ENCODE assay signal across 8 cellular contexts in the genomic region with DNA sequence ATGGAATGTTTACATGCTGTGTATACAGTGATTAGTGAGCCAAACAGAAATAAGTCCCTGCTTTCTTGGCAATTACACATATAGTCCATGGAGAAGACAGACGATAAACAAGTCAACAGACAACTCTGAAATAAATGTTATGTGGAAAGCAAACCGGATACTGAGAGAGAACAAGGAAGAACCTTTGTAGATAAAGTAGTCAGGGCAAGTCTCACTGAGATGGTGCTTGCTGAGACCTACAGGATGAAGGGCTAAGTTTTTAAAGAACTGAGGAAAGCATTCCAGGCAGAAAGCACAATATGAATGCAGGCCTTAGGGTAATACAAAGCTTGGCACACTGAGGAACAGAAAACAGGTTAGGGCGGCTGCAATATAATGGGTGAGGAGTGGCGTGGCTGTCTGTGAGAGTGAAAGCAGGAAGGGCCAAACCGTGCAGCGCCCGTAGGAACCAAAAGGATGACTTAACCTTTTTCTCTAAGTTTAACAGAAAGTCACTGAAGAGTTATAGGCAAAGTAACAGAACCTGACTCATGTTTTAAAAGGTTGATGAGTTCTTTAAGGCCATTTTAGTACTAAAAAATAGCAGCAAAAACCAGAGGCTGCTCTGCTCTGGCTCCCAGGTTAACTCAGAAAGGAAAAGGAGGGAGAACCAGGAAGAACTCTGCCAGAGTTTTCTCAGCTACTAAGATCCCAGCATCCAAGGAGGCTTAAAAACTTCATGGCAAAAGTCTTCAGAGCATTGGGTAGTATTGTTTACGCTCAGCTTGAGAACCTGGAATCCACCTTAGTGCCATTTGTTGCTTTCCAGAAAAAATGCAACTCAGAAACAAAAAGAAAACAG. TPM values are rescaled to one million over a fixed set of nuclear protein-coding genes. Genes with fewer than 3 reads are reported as not detected.
DNase-seq lines count a peak whose midpoint lies in the region; ATAC-seq and TF ChIP-seq lines count a peak whose summit lies in the region.

No MANE protein-coding gene starts in this region.

- DNase-seq in activated CD8-positive, alpha-beta memory T cell treated with anti-CD3 and anti-CD28 coated beads, Interleukin-2, amount 50 U/mL, for 48 hours, result peak; percentile 60
- DNase-seq in kidney tubule cell (ENCODE audit: low spot score), result peak; percentile 41
- DNase-seq in Caco-2, result no peak
- no peak for DNase-seq in NCI-H1930 (lab: John Stamatoyannopoulos, UW)

- H3K27me3 Mint-ChIP-seq in Caco-2 (ENCODE audit: insufficient read depth, unreplicated experiment), result no peaks in the 10 kb centered on the region

- peak overlapping the region; percentile 58 to 76 (median 73) for H3K9ac ChIP-seq in BLaER1 treated with 17β-estradiol and CSF1 and Interleukin-3, amounts not matched to agents 10 nM and 100 nM

- no peaks in the 10 kb centered on the region for H3K9me3 ChIP-seq in BLaER1 treated with 17β-estradiol and CSF1 and Interleukin-3, amounts not matched to agents 10 nM and 100 nM (replicated peaks in 1 of 11)
- H3K9me3 ChIP-seq in Caco-2, result no peaks in the 10 kb centered on the region

- no peaks in the 10 kb centered on the region for H4K20me1 ChIP-seq in BLaER1 treated with 17β-estradiol and CSF1 and Interleukin-3, amounts not matched to agents 10 nM and 100 nM

- H3K4me1 ChIP-seq in BLaER1 treated with 17β-estradiol and CSF1 and Interleukin-3, amounts not matched to agents 10 nM and 100 nM, result peaks cover 42 to 76% (median 48%) of the 10 kb centered on the region in 10 experiments
- H3K4me1 ChIP-seq in urinary bladder (ENCODE audit: insufficient read depth) (no peaks in the 10 kb centered on the region), Caco-2 (no peaks in the 10 kb centered on the region)

- H3K4me3 ChIP-seq in BLaER1 treated with 17β-estradiol and CSF1 and Interleukin-3, amounts not matched to agents 10 nM and 100 nM, result peak overlapping the region in 9 of 10 experiments; percentile 0 to 41 (median 13); a peak in 10 of 20 replicates
- H3K4me3 ChIP-seq in urinary bladder (ENCODE audit: low read depth, low read length) (no peak overlapping the region), Caco-2 (ENCODE audit: low read depth, low read length) (no peak overlapping the region)

- CTCF ChIA-PET in Caco-2 (lab: Charles Lee), result no interaction called here

- intact Hi-C loops in Caco-2 (cut with micrococcal nuclease; ENCODE audit: unreplicated experiment), result loop anchor here (10.0 kb wide), 2 partner anchors 137 to 197 kb away; no protein-coding TSS in a partner anchor

- peak overlapping the region; percentile 65 to 87 (median 76) for H3K4me2 ChIP-seq in BLaER1 treated with 17β-estradiol and CSF1 and Interleukin-3, amounts not matched to agents 10 nM and 100 nM

- no peak for TF ChIP-seq CTCF in Caco-2 (IDR thresholded peaks at IDR 0.05; ENCODE audit: insufficient read depth in 1 of 2, low read depth in 1 of 2, low read length in 1 of 2, severe bottlenecking in 1 of 2, unreplicated experiment in 1 of 2)

- peak overlapping the region; percentile 66 to 87 (median 80) for H3K27ac ChIP-seq in BLaER1 treated with 17β-estradiol and CSF1 and Interleukin-3, amounts not matched to agents 10 nM and 100 nM
- peak overlapping the region; percentile 74 for H3K27ac ChIP-seq in urinary bladder (ENCODE audit: low read depth)

- no peak overlapping the region for H3K4me3 Mint-ChIP-seq in Caco-2 (ENCODE audit: unreplicated experiment)

- no peaks in the 10 kb centered on the region for H3K36me3 Mint-ChIP-seq in Caco-2 (ENCODE audit: insufficient read depth, unreplicated experiment)

- no peaks in the 10 kb centered on the region for H3K4me1 Mint-ChIP-seq in Caco-2 (ENCODE audit: low read depth, unreplicated experiment)

- no peak overlapping the region for H3K27ac Mint-ChIP-seq in Caco-2 (ENCODE audit: unreplicated experiment)

- WGBS in urinary bladder, result 36% methylated on average over 8 of the region's 8 CpGs

- no peaks in the 10 kb centered on the region for H3K36me3 ChIP-seq in BLaER1 treated with 17β-estradiol and CSF1 and Interleukin-3, amounts not matched to agents 10 nM and 100 nM
- H3K36me3 ChIP-seq in urinary bladder (ENCODE audit: insufficient read depth) (no peaks in the 10 kb centered on the region), Caco-2 (ENCODE audit: control insufficient read depth, insufficient read depth, low read length) (no peaks in the 10 kb centered on the region)

- POLR2A ChIA-PET in Caco-2 (lab: Charles Lee), result no interaction called here

- BruUV-seq in Caco-2 (replicated peaks; lab: Mats Ljungman, UMichigan), result no TSS peak

- peak; percentile 86 for ATAC-seq in GM19452 (IDR thresholded peaks at IDR 0.05; ENCODE audit: unreplicated experiment)
- ATAC-seq in HG03558 (IDR thresholded peaks at IDR 0.05; ENCODE audit: extremely low read depth, unreplicated experiment), result peak; percentile 66

- no peaks in the 10 kb centered on the region for H3K9me3 Mint-ChIP-seq in Caco-2 (ENCODE audit: unreplicated experiment)

- no peaks in the 10 kb centered on the region for H3K27me3 ChIP-seq in BLaER1 treated with 17β-estradiol and CSF1 and Interleukin-3, amounts not matched to agents 10 nM and 100 nM
- H3K27me3 ChIP-seq in Caco-2 (replicated peaks; ENCODE audit: control insufficient read depth, insufficient read depth, low read length), result no peaks in the 10 kb centered on the region

RNA-seq across cellular contexts. Expression of a gene that starts 8.7 kb away (rescaled TPM):
- total RNA-seq in urinary bladder, result 12.2 TPM
- 5.1 TPM for polyA plus RNA-seq in urinary bladder
- total RNA-seq in Caco-2 (2022), result 31.9 and 33.4 TPM in 2 replicates

RNA-seq across cellular contexts. Expression of a gene that starts 49.9 kb away (rescaled TPM):
- total RNA-seq in urinary bladder (1.0 TPM), Caco-2 (2022) (0.16 and 0.86 TPM in 2 replicates)
- 1.3 TPM for polyA plus RNA-seq in urinary bladder

Comparison
In these comparisons a context has a peak if more than half of its experiments do, and no peak if none do; other contexts are left out.
1. H3K4me3 ChIP-seq: peak in BLaER1 treated with 17β-estradiol and CSF1 and Interleukin-3, amounts not matched to agents 10 nM and 100 nM (9 of 10); none in urinary bladder (single experiment) and Caco-2 (single experiment).
2. DNase-seq: peak in activated CD8-positive, alpha-beta memory T cell treated with anti-CD3 and anti-CD28 coated beads, Interleukin-2, amount 50 U/mL, for 48 hours (single experiment) and kidney tubule cell (single experiment); none in Caco-2 (0 of 2) and NCI-H1930 (0 of 2).